In genomic region chr5:157328277-157328912, GRCh38 we compare ENCODE assay signal across 8 cellular contexts.
DNase-seq lines count a peak whose midpoint lies in the region; ATAC-seq, FAIRE-seq and TF ChIP-seq lines count a peak whose summit lies in the region.

No MANE protein-coding gene starts in this region.

- peaks cover 7 to 10% (median 10%) of the 10 kb centered on the region in 3 donors for H3K4me1 Mint-ChIP-seq in IgD-negative memory B cell

- H3K36me3 ChIP-seq in Peyer's patch, result peaks cover 0 to 45% (median 0%) of the 10 kb centered on the region in 3 donors

- H3K27me3 Mint-ChIP-seq in IgD-negative memory B cell, result no peaks in the 10 kb centered on the region

- H3K9me3 ChIP-seq in Peyer's patch, result no peaks in the 10 kb centered on the region

- peaks cover 7% of the 10 kb centered on the region for H3K36me3 Mint-ChIP-seq in IgD-negative memory B cell

- H3K9me3 Mint-ChIP-seq in IgD-negative memory B cell, result no peaks in the 10 kb centered on the region

- peaks cover 0 to 4% (median 0%) of the 10 kb centered on the region in 4 donors for H3K4me1 ChIP-seq in Peyer's patch

- no peak overlapping the region for H3K4me3 Mint-ChIP-seq in IgD-negative memory B cell

- TF ChIP-seq CTCF in Peyer's patch (IDR thresholded peaks at IDR 0.05) (peak; percentile 71 to 92 (median 84)), omental fat pad (IDR thresholded peaks at IDR 0.05) (peak in 1 of 3 donors; percentile 66)

- no peaks in the 10 kb centered on the region for H3K27me3 ChIP-seq in Peyer's patch

- peak; percentile 87 for FAIRE-seq in urothelium cell line (lab: Jason Lieb, UNC)

- H3K4me3 ChIP-seq in Peyer's patch, result peak overlapping the region in 2 of 4 donors; percentile 10 to 12

- peak overlapping the region in 2 of 4 donors; percentile 2 to 11 for H3K27ac ChIP-seq in Peyer's patch

- ATAC-seq in GM21619 (IDR thresholded peaks at IDR 0.05; ENCODE audit: unreplicated experiment) (peak; percentile 99), omental fat pad (ENCODE audit: low FRiP score) (peak; percentile 98)

- TF ChIP-seq POLR2A in Peyer's patch (IDR thresholded peaks at IDR 0.05), result no peak

- H3K27ac Mint-ChIP-seq in IgD-negative memory B cell, result peak overlapping the region; percentile 23 to 71 (median 39)

- DNase-seq in ELR (ENCODE audit: low read depth) (peak; percentile 86), Peyer's patch (peak; percentile 35 to 80 (median 65)), foreskin melanocyte (peak; percentile 66), omental fat pad (ENCODE audit: low spot score) (no peak), urothelium cell line (ENCODE audit: low spot score) (peak; percentile 89)
- DNase-seq in activated effector memory CD4-positive, alpha-beta T cell treated with anti-CD3 and anti-CD28 coated beads, Interleukin-2, amount 50 U/mL, for 16 hours, result peak; percentile 83
